ENCODE assay signal across 8 cellular contexts in the genomic region with DNA sequence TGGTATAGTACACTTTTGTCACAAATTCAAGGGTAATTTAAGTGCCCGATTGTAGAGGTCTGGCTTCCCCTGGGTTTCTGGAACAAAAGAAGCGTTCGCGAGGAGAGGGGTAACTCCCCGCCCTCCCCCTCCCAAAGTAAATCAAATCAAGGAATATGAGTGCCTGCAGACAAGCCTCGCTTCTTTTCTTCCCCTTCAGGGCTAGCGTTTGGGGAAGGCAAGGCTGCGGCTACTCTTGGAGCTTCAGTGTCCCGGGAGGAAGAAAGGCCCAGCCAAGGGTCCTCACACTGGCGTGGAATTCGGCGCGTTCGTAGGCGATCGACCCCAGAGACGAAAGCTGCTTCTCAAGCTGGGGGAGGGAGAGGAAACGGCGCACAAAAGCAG. TPM values are rescaled to one million over a fixed set of nuclear protein-coding genes. Genes with fewer than 3 reads are reported as not detected.
DNase-seq lines count a peak whose midpoint lies in the region; ATAC-seq, FAIRE-seq and TF ChIP-seq lines count a peak whose summit lies in the region.

No MANE protein-coding gene starts in this region.

- CTCF ChIA-PET in activated naive CD4-positive, alpha-beta T cell treated with anti-CD3 and anti-CD28 coated beads for 36 hours (lab: Charles Lee) = interaction anchor here (1.1 to 3.1 kb wide), 2 partner anchors 18 to 24 kb away, joined by 3 to 34 read pairs; no protein-coding TSS in a partner anchor

- peaks cover 49% of the 10 kb centered on the region for H3K36me3 Mint-ChIP-seq in activated naive CD4-positive, alpha-beta T cell treated with anti-CD3 and anti-CD28 coated beads for 36 hours (ENCODE audit: low read depth)
- H3K36me3 Mint-ChIP-seq in memory B cell = peaks cover 2% of the 10 kb centered on the region

- no peak for ATAC-seq in memory B cell (ENCODE audit: low read depth)
- no peak for ATAC-seq in HG03354 (IDR thresholded peaks at IDR 0.05; ENCODE audit: poor library complexity, severe bottlenecking, unreplicated experiment)

- H3K4me3 ChIP-seq in bronchial epithelial cell (ENCODE audit: low read depth, low read length) (peak overlapping the region; percentile 96), urinary bladder (ENCODE audit: low read depth, low read length) (peak overlapping the region; percentile 97)

- peak overlapping the region; percentile 98 for H3K27ac ChIP-seq in urinary bladder (ENCODE audit: low read depth)

- peak overlapping the region; percentile 95 for H3K4me3 Mint-ChIP-seq in activated naive CD4-positive, alpha-beta T cell treated with anti-CD3 and anti-CD28 coated beads for 36 hours
- H3K4me3 Mint-ChIP-seq in memory B cell = peak overlapping the region; percentile 97

- WGBS in urinary bladder = under 1% methylated on average over 19 of the region's 19 CpGs

- H3K9me3 Mint-ChIP-seq in activated naive CD4-positive, alpha-beta T cell treated with anti-CD3 and anti-CD28 coated beads for 36 hours = no peaks in the 10 kb centered on the region
- H3K9me3 Mint-ChIP-seq in memory B cell = no peaks in the 10 kb centered on the region

- TF ChIP-seq CTCF in bronchial epithelial cell (IDR thresholded peaks at IDR 0.05; ENCODE audit: insufficient read depth, low read length, severe bottlenecking) = no peak

- H3K27me3 ChIP-seq in bronchial epithelial cell (ENCODE audit: control insufficient read depth, insufficient read depth, low read length) = no peaks in the 10 kb centered on the region

- H3K4me1 ChIP-seq in urinary bladder (ENCODE audit: insufficient read depth) = peaks cover 4% of the 10 kb centered on the region

- H3K27ac Mint-ChIP-seq in activated naive CD4-positive, alpha-beta T cell treated with anti-CD3 and anti-CD28 coated beads for 36 hours = peak overlapping the region; percentile 99
- peak overlapping the region; percentile 98 for H3K27ac Mint-ChIP-seq in memory B cell

- FAIRE-seq in bronchial epithelial cell (lab: Jason Lieb, UNC) = no peak

- intact Hi-C loops in activated naive CD4-positive, alpha-beta T cell treated with anti-CD3 and anti-CD28 coated beads for 36 hours (cut with micrococcal nuclease) = loop anchor here (5.0 kb wide), 3 partner anchors 1627 to 1752 kb away; a partner anchor contains a TSS

- H3K4me1 Mint-ChIP-seq in activated naive CD4-positive, alpha-beta T cell treated with anti-CD3 and anti-CD28 coated beads for 36 hours (ENCODE audit: low read depth) = peaks cover 29% of the 10 kb centered on the region
- peaks cover 15% of the 10 kb centered on the region for H3K4me1 Mint-ChIP-seq in memory B cell

- H3K27me3 Mint-ChIP-seq in activated naive CD4-positive, alpha-beta T cell treated with anti-CD3 and anti-CD28 coated beads for 36 hours (ENCODE audit: low read depth) = no peaks in the 10 kb centered on the region
- no peaks in the 10 kb centered on the region for H3K27me3 Mint-ChIP-seq in memory B cell

- H3K36me3 ChIP-seq in bronchial epithelial cell (ENCODE audit: control insufficient read depth, insufficient read depth, low read length) (no peaks in the 10 kb centered on the region), urinary bladder (ENCODE audit: insufficient read depth) (no peaks in the 10 kb centered on the region)

- DNase-seq in activated naive CD4-positive, alpha-beta T cell treated with anti-CD3 and anti-CD28 coated beads for 36 hours = no peak
- DNase-seq in activated naive CD4-positive, alpha-beta T cell treated with anti-CD3 and anti-CD28 coated beads, Interleukin-2, amount 50 U/mL, for 16 hours = no peak
- DNase-seq in bronchial epithelial cell (ENCODE audit: low read depth) = no peak
- no peak for DNase-seq in memory B cell (ENCODE audit: low spot score in 2 of 2)
- no peak for DNase-seq in NCI-H1694 (lab: John Stamatoyannopoulos, UW)
- DNase-seq in SKM-1 (lab: John Stamatoyannopoulos, UW; ENCODE audit: unreplicated experiment) = no peak

RNA-seq across cellular contexts. Expression of a gene that starts 0.4 kb away (rescaled TPM):
- 100 to 1,000 TPM; 326 to 330 TPM for total RNA-seq in activated naive CD4-positive, alpha-beta T cell treated with anti-CD3 and anti-CD28 coated beads for 36 hours
- total RNA-seq in bronchial epithelial cell (34.1 and 45.0 TPM in 2 replicates), urinary bladder (220 TPM)
- polyA plus RNA-seq in urinary bladder = 25.5 TPM
